4 cellular contexts compared by ENCODE assay signal in the genomic region with DNA sequence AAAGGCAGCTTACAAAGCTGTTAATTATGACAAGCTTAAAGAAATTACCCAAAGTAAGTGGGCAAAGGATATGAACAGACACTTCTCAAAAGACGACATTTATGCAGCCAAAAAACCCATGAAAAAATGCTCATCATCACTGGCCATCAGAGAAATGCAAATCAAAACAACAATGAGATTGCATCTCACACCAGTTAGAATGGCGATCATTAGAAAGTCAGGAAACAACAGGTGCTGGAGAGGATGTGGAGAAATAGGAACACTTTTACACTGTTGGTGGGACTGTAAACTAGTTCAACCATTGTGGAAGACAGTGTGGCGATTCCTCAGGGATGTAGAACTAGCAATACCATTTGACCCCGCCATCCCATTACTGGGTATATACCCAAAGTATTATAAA. TPM values are rescaled to one million over a fixed set of nuclear protein-coding genes. Genes with fewer than 3 reads are reported as not detected.
"Had no signal": no experiment of that assay in that cellular context is flagged by ENCODE, and none has a peak within 500 bp of the region (broad histone marks: within the 10 kb centered on the region; RNA-seq: fewer than 3 reads in every experiment).

No MANE protein-coding gene starts in this region.

RNA-seq across cellular contexts. Expression of a gene that starts 59.3 kb away (rescaled TPM):
- total RNA-seq: activated naive CD8-positive, alpha-beta T cell treated with anti-CD3 and anti-CD28 coated beads, Interleukin-2, amount 10 ng/mL, durations not matched to agents 7 days and 5 days; aorta; ascending aorta; cerebellum had no signal
